19 cellular contexts compared by ENCODE assay signal in genomic region chr20:5973172-5973571, GRCh38. TPM values are rescaled to one million over a fixed set of nuclear protein-coding genes. Genes with fewer than 3 reads are reported as not detected.
DNase-seq lines count a peak whose midpoint lies in the region; ATAC-seq, FAIRE-seq and TF ChIP-seq lines count a peak whose summit lies in the region.
"Had no signal": no experiment of that assay in that cellular context is flagged by ENCODE, and none has a peak within 500 bp of the region (broad histone marks: within the 10 kb centered on the region; RNA-seq: fewer than 3 reads in every experiment).

No MANE protein-coding gene starts in this region.

- 6% methylated on average over 2 of the region's 2 CpGs for whole genome bisulfite sequencing in A549 (ENCODE audit: missing lambda C conversion rate)

- H3K9me3 ChIP-seq in A549, result no peaks in the 10 kb centered on the region

- no peak overlapping the region for H3K27ac Mint-ChIP-seq in WTC11
- H3K27ac Mint-ChIP-seq: T-cell, type B pancreatic cell had no signal

- peaks cover 15% of the 10 kb centered on the region for H3K4me1 Mint-ChIP-seq in WTC11
- H3K4me1 Mint-ChIP-seq: T-cell had no signal

- CTCF ChIA-PET in A549 (lab: Yijun Ruan, JAX) (interaction anchor here (1.0 to 1.6 kb wide), 3 partner anchors 30 to 185 kb away, joined by 3 to 4 read pairs (median 3); no protein-coding TSS in a partner anchor), WTC11 (lab: Charles Lee) (interaction anchor here (1.4 kb wide), 1 partner anchor 416 kb away, joined by 3 read pairs; no protein-coding TSS in a partner anchor)

- peak; percentile 96 for ATAC-seq in A549
- ATAC-seq in WTC11, result no peak
- ATAC-seq: HCT116, T-cell had no signal

- H3K36me3 ChIP-seq in bronchial epithelial cell (ENCODE audit: control insufficient read depth, insufficient read depth, low read length) (no peaks in the 10 kb centered on the region), kidney epithelial cell (ENCODE audit: control insufficient read depth, insufficient read depth, low read length) (no peaks in the 10 kb centered on the region)

- POLR2A ChIA-PET in A549 (lab: Yijun Ruan, JAX), result interaction anchor here (1.3 kb wide), 1 partner anchor 22 kb away, joined by 4 read pairs; the partner anchor contains the start of genes MCM8 and TRMT6
- POLR2A ChIA-PET in WTC11 (lab: Charles Lee), result no interaction called here

- TF ChIP-seq RAD21 in A549 (conservative IDR thresholded peaks at IDR 0.05 in 1 of 2, IDR thresholded peaks at IDR 0.05 in 1 of 2), result no peak; a peak in 2 of 5 replicates

- no peaks in the 10 kb centered on the region for H3K9me3 Mint-ChIP-seq in WTC11
- H3K9me3 Mint-ChIP-seq: T-cell, type B pancreatic cell had no signal

- H3K4me3 Mint-ChIP-seq in WTC11, result no peak overlapping the region
- H3K4me3 Mint-ChIP-seq: T-cell, type B pancreatic cell had no signal

- TF ChIP-seq POLR2A in A549 (IDR thresholded peaks at IDR 0.05; ENCODE audit: low read length), result no peak

- H3K4me3 ChIP-seq in A549 (peak overlapping the region; percentile 6; the same call in 1 of the 3 replicates), bronchial epithelial cell (ENCODE audit: low read depth, low read length) (no peak overlapping the region), kidney epithelial cell (ENCODE audit: low read depth, low read length) (no peak overlapping the region)
- H3K4me3 ChIP-seq: dorsolateral prefrontal cortex had no signal

- TF ChIP-seq CTCF in A549 (IDR thresholded peaks at IDR 0.05) (no peak), bronchial epithelial cell (IDR thresholded peaks at IDR 0.05; ENCODE audit: insufficient read depth, low read length, severe bottlenecking) (no peak), kidney epithelial cell (IDR thresholded peaks at IDR 0.05; ENCODE audit: insufficient read depth, low read length, poor library complexity, severe bottlenecking) (no peak), WTC11 (IDR thresholded peaks at IDR 0.05) (no peak)

- H3K27me3 Mint-ChIP-seq in WTC11 (ENCODE audit: low read depth), result peaks cover 58% of the 10 kb centered on the region
- H3K27me3 Mint-ChIP-seq: T-cell, type B pancreatic cell had no signal

- TF ChIP-seq EP300 in A549 (IDR thresholded peaks at IDR 0.05), result peak; percentile 83 to 86; a peak in 4 of 5 replicates

- DNase-seq in A549 (ENCODE audit: low read depth in 1 of 2, low spot score in 1 of 2), result peak; percentile 93 to 94
- DNase-seq in HuH-7.5 (ENCODE audit: low spot score), result peak; percentile 28
- peak; percentile 99 for DNase-seq in bronchial epithelial cell (ENCODE audit: low read depth)
- DNase-seq in kidney epithelial cell (ENCODE audit: low read depth), result peak; percentile 92
- DNase-seq in CD1c-positive myeloid dendritic cell (ENCODE audit: extremely low spot score), result no peak
- DNase-seq in WTC11 (ENCODE audit: low spot score), result no peak
- DNase-seq in germinal center (ENCODE audit: low spot score), result no peak
- no peak for DNase-seq in stimulated activated CD4-positive, alpha-beta T cell treated with anti-CD3 and anti-CD28 coated beads, Interleukin-1b, Interleukin-23, amount 100 ng/mL, for 48 hours
- DNase-seq: activated gamma-delta T cell; dorsolateral prefrontal cortex; foreskin melanocyte; NCI-H1048; NCI-H748 treated with DMSO at 0.1 percent for 48 hours; RPMI8226; stimulated activated naive CD4-positive, alpha-beta T cell; T-cell; WERI-Rb-1 had no signal

- FAIRE-seq in A549 (lab: Jason Lieb, UNC) (peak; percentile 99), bronchial epithelial cell (lab: Jason Lieb, UNC) (no peak)

- H3K27ac ChIP-seq in A549, result peak overlapping the region; percentile 74 to 86
- H3K27ac ChIP-seq: dorsolateral prefrontal cortex, WERI-Rb-1 had no signal

- H3K36me3 Mint-ChIP-seq in WTC11, result peaks cover 62% of the 10 kb centered on the region
- H3K36me3 Mint-ChIP-seq: type B pancreatic cell had no signal

- H3K27me3 ChIP-seq in bronchial epithelial cell (ENCODE audit: control insufficient read depth, insufficient read depth, low read length) (no peaks in the 10 kb centered on the region), kidney epithelial cell (ENCODE audit: control insufficient read depth, insufficient read depth, low read length) (no peaks in the 10 kb centered on the region)
- H3K27me3 ChIP-seq: dorsolateral prefrontal cortex had no signal

- peaks cover 54% of the 10 kb centered on the region for H3K4me1 ChIP-seq in A549

- H3K4me2 ChIP-seq in A549, result peak overlapping the region; percentile 68

TF ChIP-seq in A549, 52 proteins besides CTCF, POLR2A, EP300 and RAD21 (continues in another document):
- TF ChIP-seq MYC (IDR thresholded peaks at IDR 0.05; ENCODE audit: borderline replicate concordance, low read length) (no peak), NFE2L2 (conservative IDR thresholded peaks at IDR 0.05; ENCODE audit: low read length) (no peak), PHF8 (IDR thresholded peaks at IDR 0.05; ENCODE audit: borderline replicate concordance, low read depth) (no peak), CBX2 (IDR thresholded peaks at IDR 0.05; ENCODE audit: borderline replicate concordance, low read depth) (no peak), HOXA7 (CRISPR knock-in tag; IDR thresholded peaks at IDR 0.05) (no peak), HOXB5 (CRISPR knock-in tag; IDR thresholded peaks at IDR 0.05) (no peak), CBX8 (IDR thresholded peaks at IDR 0.05) (no peak), CEBPB (IDR thresholded peaks at IDR 0.05) (peak; percentile 97 to 98), JUNB (IDR thresholded peaks at IDR 0.05) (peak; percentile 97), TFCP2L1 (CRISPR knock-in tag; IDR thresholded peaks at IDR 0.05) (no peak), USF2 (IDR thresholded peaks at IDR 0.05) (no peak), RNF2 (IDR thresholded peaks at IDR 0.05; ENCODE audit: borderline replicate concordance, low read depth) (no peak), ZNF302 (CRISPR knock-in tag; IDR thresholded peaks at IDR 0.05) (no peak)

TF ChIP-seq in WTC11, 78 proteins besides CTCF, POLR2A, EP300 and RAD21 (continues in another document):
- no peak for TF ChIP-seq ZBTB43 (CRISPR knock-in tag; IDR thresholded peaks at IDR 0.05)
- no peak for TF ChIP-seq FOXJ3 (CRISPR knock-in tag; IDR thresholded peaks at IDR 0.05; ENCODE audit: borderline replicate concordance)
- no peak for TF ChIP-seq NFATC4 (CRISPR knock-in tag; IDR thresholded peaks at IDR 0.05)
- no peak for TF ChIP-seq OVOL2 (CRISPR knock-in tag; IDR thresholded peaks at IDR 0.05; ENCODE audit: borderline replicate concordance)
- no peak for TF ChIP-seq ZNF416 (CRISPR knock-in tag; IDR thresholded peaks at IDR 0.05)
- no peak for TF ChIP-seq MYBL2 (CRISPR knock-in tag; IDR thresholded peaks at IDR 0.05)
- TF ChIP-seq SOX15 (CRISPR knock-in tag; IDR thresholded peaks at IDR 0.05), result no peak
- no peak for TF ChIP-seq RELA (CRISPR knock-in tag; IDR thresholded peaks at IDR 0.05; ENCODE audit: borderline replicate concordance)
- TF ChIP-seq, protein P1, sequence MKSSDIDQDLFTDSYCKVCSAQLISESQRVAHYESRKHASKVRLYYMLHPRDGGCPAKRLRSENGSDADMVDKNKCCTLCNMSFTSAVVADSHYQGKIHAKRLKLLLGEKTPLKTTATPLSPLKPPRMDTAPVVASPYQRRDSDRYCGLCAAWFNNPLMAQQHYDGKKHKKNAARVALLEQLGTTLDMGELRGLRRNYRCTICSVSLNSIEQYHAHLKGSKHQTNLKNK (CRISPR knock-in tag; IDR thresholded peaks at IDR 0.05), result no peak
- TF ChIP-seq, protein P2, sequence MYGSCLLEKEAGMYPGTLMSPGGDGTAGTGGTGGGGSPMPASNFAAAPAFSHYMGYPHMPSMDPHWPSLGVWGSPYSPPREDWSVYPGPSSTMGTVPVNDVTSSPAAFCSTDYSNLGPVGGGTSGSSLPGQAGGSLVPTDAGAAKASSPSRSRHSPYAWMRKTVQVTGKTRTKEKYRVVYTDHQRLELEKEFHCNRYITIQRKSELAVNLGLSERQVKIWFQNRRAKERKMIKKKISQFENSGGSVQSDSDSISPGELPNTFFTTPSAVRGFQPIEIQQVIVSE (CRISPR knock-in tag; IDR thresholded peaks at IDR 0.05; ENCODE audit: borderline replicate concordance), result no peak

RNA-seq across cellular contexts. Expression of gene MCM8, which starts 22.7 kb away (rescaled TPM):
- polyA plus RNA-seq in A549 (2011; rRNA removed) (29.5 and 36.1 TPM in 2 replicates), A549 (2017; fragmentation: RNase III; extraction: RNeasy Plus Mini Kit Qiagen cat#74134 plus additional on column Dnase treatment) (33.9 to 35.3 TPM (median 34.9 TPM) in 3 replicates)
- polyA plus RNA-seq in A549 (2012; cell fraction: cytosol; rRNA removed), result 10.7 and 12.4 TPM in 2 replicates
- 4.1 and 7.4 TPM in 2 replicates for polyA plus RNA-seq in A549 (2012; cell fraction: nucleus; rRNA removed)
- 13.1 and 14.1 TPM in 2 replicates for polyA minus RNA-seq in A549 (2011; rRNA and poly(A)+ RNA removed)
- total RNA-seq in bronchial epithelial cell (2.1 and 2.2 TPM in 2 replicates), kidney epithelial cell (5.1 and 6.1 TPM in 2 replicates), WTC11 (2021) (28.0 to 29.5 TPM (median 29.5 TPM) in 3 replicates)

RNA-seq across cellular contexts. Expression of gene TRMT6, which starts 22.8 kb away (rescaled TPM):
- polyA plus RNA-seq in A549 (2011; rRNA removed), result 30.8 and 43.1 TPM in 2 replicates
- polyA plus RNA-seq in A549 (2012; cell fraction: cytosol; rRNA removed), result 17.4 and 18.8 TPM in 2 replicates
- 9.2 and 13.0 TPM in 2 replicates for polyA plus RNA-seq in A549 (2012; cell fraction: nucleus; rRNA removed)
- 37.4 to 40.0 TPM (median 38.5 TPM) in 3 replicates for polyA plus RNA-seq in A549 (2017; fragmentation: RNase III; extraction: RNeasy Plus Mini Kit Qiagen cat#74134 plus additional on column Dnase treatment)
- 6.8 and 7.5 TPM in 2 replicates for polyA minus RNA-seq in A549 (2011; rRNA and poly(A)+ RNA removed)
- total RNA-seq in bronchial epithelial cell, result 15.8 and 18.4 TPM in 2 replicates
- 12.7 and 18.0 TPM in 2 replicates for total RNA-seq in kidney epithelial cell
- 15.4 to 17.2 TPM (median 16.7 TPM) in 3 replicates for total RNA-seq in WTC11 (2021)

RNA-seq across cellular contexts. Expression of gene CRLS1, which starts 32.8 kb away (rescaled TPM):
- polyA plus RNA-seq in A549 (2011; rRNA removed), result 129 and 150 TPM in 2 replicates
- 41.0 and 50.9 TPM in 2 replicates for polyA plus RNA-seq in A549 (2012; cell fraction: cytosol; rRNA removed)
- polyA plus RNA-seq in A549 (2012; cell fraction: nucleus; rRNA removed), result 22.7 and 33.0 TPM in 2 replicates
- 54.8 to 61.0 TPM (median 56.1 TPM) in 3 replicates for polyA plus RNA-seq in A549 (2017; fragmentation: RNase III; extraction: RNeasy Plus Mini Kit Qiagen cat#74134 plus additional on column Dnase treatment)
- 37.6 and 52.7 TPM in 2 replicates for polyA minus RNA-seq in A549 (2011; rRNA and poly(A)+ RNA removed)
- 21.9 and 38.4 TPM in 2 replicates for total RNA-seq in bronchial epithelial cell
- 33.8 and 55.8 TPM in 2 replicates for total RNA-seq in kidney epithelial cell
- 36.1 to 44.0 TPM (median 36.8 TPM) in 3 replicates for total RNA-seq in WTC11 (2021)

Comparison
In these comparisons a context has a peak if more than half of its experiments do, and no peak if none do; other contexts are left out.
1. DNase-seq: peak in A549 (2 of 2), HuH-7.5 (single experiment), bronchial epithelial cell (single experiment) and kidney epithelial cell (single experiment); none in CD1c-positive myeloid dendritic cell (single experiment), WTC11 (single experiment), germinal center (single experiment) and stimulated activated CD4-positive, alpha-beta T cell treated with anti-CD3 and anti-CD28 coated beads, Interleukin-1b, Interleukin-23, amount 100 ng/mL, for 48 hours (single experiment).
2. Of the 8 proteins assayed by ChIP-seq in both WTC11 and A549: peak only in WTC11: none; only in A549: JUN and MAX; in both: none; in neither: 6.